Comparison of ENCODE assay signal across 17 cellular contexts in the genomic region with DNA sequence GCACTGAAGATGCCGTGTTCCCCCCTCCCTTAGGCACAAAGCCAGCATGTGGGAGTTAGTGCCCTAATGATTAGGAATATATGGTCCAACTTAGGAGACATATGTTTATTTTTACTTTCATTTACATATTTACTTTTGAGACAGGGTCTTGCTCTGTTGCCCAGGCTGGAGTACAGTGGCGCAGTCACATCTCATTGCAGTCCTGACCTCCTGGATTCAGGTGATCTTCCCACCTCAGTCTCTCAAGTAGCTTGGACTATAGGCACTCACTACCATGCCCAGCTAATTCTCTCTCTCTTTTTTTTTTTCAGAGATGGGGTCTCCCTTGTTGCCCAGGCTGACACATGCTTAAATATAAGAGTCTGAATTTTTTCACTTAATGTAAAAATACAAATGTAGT.
"Had no signal": no experiment of that assay in that cellular context is flagged by ENCODE, and none has a peak within 500 bp of the region (broad histone marks: within the 10 kb centered on the region; RNA-seq: fewer than 3 reads in every experiment).

No MANE protein-coding gene starts in this region.

- H3K36me3 Mint-ChIP-seq: mesothelial cell of epicardium; natural killer cell; neural progenitor cell; stimulated activated effector memory CD8-positive, alpha-beta T cell treated with anti-CD3 and anti-CD28 coated beads, Interleukin-12 subunit alpha, Interleukin-12 subunit beta, amount 100 ng/mL, for 72 hours had no signal

- H3K4me2 ChIP-seq: hepatocyte, neural progenitor cell had no signal

- H3K27me3 Mint-ChIP-seq: progenitor cell of endocrine pancreas; stimulated activated naive CD8-positive, alpha-beta T cell treated with anti-CD3 and anti-CD28 coated beads, Interleukin-15, Interleukin-2, amounts not matched to agents 100 ng/mL and 50 ng/mL, for 24 hours had no signal

- H3K27me3 ChIP-seq: hepatocyte, neural progenitor cell, pancreas, tibial artery, upper lobe of left lung, uterus had no signal

- DNase-seq: effector memory CD4-positive, alpha-beta T cell; natural killer cell; nucleus accumbens; pancreas; right cardiac atrium; stimulated activated CD4-positive, alpha-beta T cell treated with anti-CD3 and anti-CD28 coated beads, Interleukin-4, amount 100 ng/mL, for 1 hour; stimulated activated CD8-positive, alpha-beta memory T cell treated with anti-CD3 and anti-CD28 coated beads, Interleukin-4, amount 100 ng/mL, for 48 hours; tibial artery; upper lobe of left lung; uterus had no signal

- H3K9me3 ChIP-seq: pancreas, tibial artery, upper lobe of left lung, uterus had no signal

- H3K4me3 ChIP-seq: hepatocyte, neural progenitor cell, pancreas, tibial artery, upper lobe of left lung, uterus had no signal

- H3K79me2 ChIP-seq: hepatocyte had no signal

- H3K36me3 ChIP-seq: neural progenitor cell, pancreas, tibial artery, upper lobe of left lung, uterus had no signal

- H3K27ac Mint-ChIP-seq: progenitor cell of endocrine pancreas had no signal

- H3K27ac ChIP-seq: neural progenitor cell, tibial artery had no signal

- H3K9ac ChIP-seq: neural progenitor cell had no signal

- H2AFZ ChIP-seq: hepatocyte, neural progenitor cell had no signal

- H3K4me3 Mint-ChIP-seq: mesothelial cell of epicardium, neural progenitor cell had no signal

- H3K9me3 Mint-ChIP-seq: mesothelial cell of epicardium; natural killer cell; stimulated activated effector memory CD8-positive, alpha-beta T cell treated with anti-CD3 and anti-CD28 coated beads, Interleukin-12 subunit alpha, Interleukin-12 subunit beta, amount 100 ng/mL, for 72 hours; stimulated activated naive CD8-positive, alpha-beta T cell treated with anti-CD3 and anti-CD28 coated beads, Interleukin-15, Interleukin-2, amounts not matched to agents 100 ng/mL and 50 ng/mL, for 24 hours had no signal

- ATAC-seq: esophagus mucosa had no signal
